28 cellular contexts compared by ENCODE assay signal in the genomic region with DNA sequence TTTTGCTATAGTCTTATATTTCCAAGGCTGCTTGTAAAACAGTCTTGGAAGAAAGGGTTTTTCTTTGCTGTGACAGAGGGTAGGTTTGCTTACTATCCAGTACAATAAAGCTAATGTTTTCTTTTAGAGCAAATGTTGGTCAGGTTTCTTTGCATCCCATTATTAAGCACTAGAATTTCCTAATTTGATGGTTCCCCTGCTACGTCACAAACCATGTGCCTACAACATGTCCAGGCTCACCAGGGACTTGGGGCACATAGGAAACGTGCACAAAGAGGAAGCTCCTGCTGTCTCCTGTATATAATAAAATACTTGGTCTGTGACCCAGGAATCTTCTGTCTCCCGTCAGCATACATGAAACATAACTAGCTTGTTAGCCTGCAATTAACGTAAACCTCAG.
"Had no signal": no experiment of that assay in that cellular context is flagged by ENCODE, and none has a peak within 500 bp of the region (broad histone marks: within the 10 kb centered on the region; RNA-seq: fewer than 3 reads in every experiment).

No MANE protein-coding gene starts in this region.

- H3K4me3 Mint-ChIP-seq: naive thymus-derived CD8-positive, alpha-beta T cell; natural killer cell treated with Interleukin-12 subunit alpha and Interleukin-12 subunit beta and Interleukin-15 and Interleukin-18, amount 100 ng/mL, for 72 hours; nephron progenitor cell; neural crest cell; stimulated activated memory B cell treated with anti-CD40 and anti-IgM and Interleukin-4, amounts not matched to agents 10 μg/mL and 1 μg/mL and 100 μg/mL, for 72 hours; stimulated activated naive CD8-positive, alpha-beta T cell treated with anti-CD3 and anti-CD28 coated beads, Interleukin-15, amount 100 ng/mL, for 72 hours; type B pancreatic cell had no signal

- ATAC-seq: naive thymus-derived CD8-positive, alpha-beta T cell; natural killer cell treated with Interleukin-12 subunit alpha and Interleukin-12 subunit beta and Interleukin-15 and Interleukin-18, amount 100 ng/mL, for 72 hours; psoas muscle; right cardiac atrium; sciatic nerve; stimulated activated memory B cell treated with anti-CD40 and anti-IgM and Interleukin-4, amounts not matched to agents 10 μg/mL and 1 μg/mL and 100 μg/mL, for 72 hours; stimulated activated naive CD8-positive, alpha-beta T cell treated with anti-CD3 and anti-CD28 coated beads, Interleukin-15, amount 100 ng/mL, for 72 hours; stimulated activated naive CD8-positive, alpha-beta T cell treated with anti-CD3 and anti-CD28 coated beads, Interleukin-15, Interleukin-2, amounts not matched to agents 100 U/mL and 50 U/mL, for 24 hours; upper lobe of right lung had no signal

- DNase-seq: naive thymus-derived CD8-positive, alpha-beta T cell; nephron progenitor cell; occipital lobe; ovary; posterior cingulate gyrus; psoas muscle; right cardiac atrium; spleen; stimulated activated CD4-positive, alpha-beta T cell treated with anti-CD3 and anti-CD28 coated beads, Interleukin-12 subunit alpha, Interleukin-12 subunit beta, amount 100 ng/mL, for 4 hours; stimulated activated CD4-positive, alpha-beta T cell treated with anti-CD3 and anti-CD28 coated beads, Interleukin-1b, Interleukin-23, amount 100 ng/mL, for 48 hours; stimulated activated CD4-positive, alpha-beta T cell treated with anti-CD3 and anti-CD28 coated beads, Interleukin-4, amount 100 ng/mL, for 1 hour; stimulated activated CD4-positive, alpha-beta T cell treated with anti-CD3 and anti-CD28 coated beads, Interleukin-4, amount 100 ng/mL, for 4 hours; stimulated activated CD8-positive, alpha-beta memory T cell treated with anti-CD3 and anti-CD28 coated beads, Interleukin-4, amount 100 ng/mL, for 48 hours; stimulated activated naive CD4-positive, alpha-beta T cell; stimulated activated naive CD8-positive, alpha-beta T cell treated with anti-CD3 and anti-CD28 coated beads, Interleukin-15, amount 100 ng/mL, for 72 hours; stimulated activated naive CD8-positive, alpha-beta T cell treated with anti-CD3 and anti-CD28 coated beads, Interleukin-15, Interleukin-2, amounts not matched to agents 100 U/mL and 50 U/mL, for 24 hours; substantia nigra; testis; tibial artery; transverse colon; upper lobe of right lung; uterus had no signal

- H3K9me3 Mint-ChIP-seq: nephron progenitor cell; neural crest cell; stimulated activated memory B cell treated with anti-CD40 and anti-IgM and Interleukin-4, amounts not matched to agents 10 μg/mL and 1 μg/mL and 100 μg/mL, for 72 hours; type B pancreatic cell had no signal

- H3K27ac Mint-ChIP-seq: naive thymus-derived CD8-positive, alpha-beta T cell; natural killer cell treated with Interleukin-12 subunit alpha and Interleukin-12 subunit beta and Interleukin-15 and Interleukin-18, amount 100 ng/mL, for 72 hours; nephron progenitor cell; progenitor cell of endocrine pancreas; stimulated activated memory B cell treated with anti-CD40 and anti-IgM and Interleukin-4, amounts not matched to agents 10 μg/mL and 1 μg/mL and 100 μg/mL, for 72 hours; stimulated activated naive CD8-positive, alpha-beta T cell treated with anti-CD3 and anti-CD28 coated beads, Interleukin-15, amount 100 ng/mL, for 72 hours; type B pancreatic cell had no signal

- H3K27me3 Mint-ChIP-seq: naive thymus-derived CD8-positive, alpha-beta T cell; natural killer cell treated with Interleukin-12 subunit alpha and Interleukin-12 subunit beta and Interleukin-15 and Interleukin-18, amount 100 ng/mL, for 72 hours; progenitor cell of endocrine pancreas; stimulated activated memory B cell treated with anti-CD40 and anti-IgM and Interleukin-4, amounts not matched to agents 10 μg/mL and 1 μg/mL and 100 μg/mL, for 72 hours; stimulated activated naive CD8-positive, alpha-beta T cell treated with anti-CD3 and anti-CD28 coated beads, Interleukin-15, amount 100 ng/mL, for 72 hours; type B pancreatic cell had no signal

- H3K4me1 Mint-ChIP-seq: naive thymus-derived CD8-positive, alpha-beta T cell; nephron progenitor cell; stimulated activated memory B cell treated with anti-CD40 and anti-IgM and Interleukin-4, amounts not matched to agents 10 μg/mL and 1 μg/mL and 100 μg/mL, for 72 hours; stimulated activated naive CD8-positive, alpha-beta T cell treated with anti-CD3 and anti-CD28 coated beads, Interleukin-15, amount 100 ng/mL, for 72 hours had no signal

- H3K36me3 Mint-ChIP-seq: naive thymus-derived CD8-positive, alpha-beta T cell; natural killer cell treated with Interleukin-12 subunit alpha and Interleukin-12 subunit beta and Interleukin-15 and Interleukin-18, amount 100 ng/mL, for 72 hours; stimulated activated memory B cell treated with anti-CD40 and anti-IgM and Interleukin-4, amounts not matched to agents 10 μg/mL and 1 μg/mL and 100 μg/mL, for 72 hours; type B pancreatic cell had no signal
